Comparison of ENCODE assay signal across 9 cellular contexts in genomic region chr4:1362521-1362920, GRCh38. TPM values are rescaled to one million over a fixed set of nuclear protein-coding genes. Genes with fewer than 3 reads are reported as not detected.
"Had no signal": no experiment of that assay in that cellular context is flagged by ENCODE, and none has a peak within 500 bp of the region (broad histone marks: within the 10 kb centered on the region; RNA-seq: fewer than 3 reads in every experiment).

No MANE protein-coding gene starts in this region.

- ATAC-seq: HepG2, K562 had no signal

- DNase-seq: IMR-90, KBM-7 had no signal

- H3K4me3 ChIP-seq: K562 had no signal

- FAIRE-seq: HepG2, HTR-8/SVneo, K562 had no signal

- H3K27ac ChIP-seq: HL-60 had no signal

RNA-seq across cellular contexts. Expression of gene NKX1-1, which starts 43.7 kb away (rescaled TPM):
- total RNA-seq: HepG2, HT-29, HT1080, IMR-90, K562 had no signal
- polyA plus RNA-seq: HepG2, IgD-negative memory B cell, IMR-90, K562 had no signal
